In the genomic region with DNA sequence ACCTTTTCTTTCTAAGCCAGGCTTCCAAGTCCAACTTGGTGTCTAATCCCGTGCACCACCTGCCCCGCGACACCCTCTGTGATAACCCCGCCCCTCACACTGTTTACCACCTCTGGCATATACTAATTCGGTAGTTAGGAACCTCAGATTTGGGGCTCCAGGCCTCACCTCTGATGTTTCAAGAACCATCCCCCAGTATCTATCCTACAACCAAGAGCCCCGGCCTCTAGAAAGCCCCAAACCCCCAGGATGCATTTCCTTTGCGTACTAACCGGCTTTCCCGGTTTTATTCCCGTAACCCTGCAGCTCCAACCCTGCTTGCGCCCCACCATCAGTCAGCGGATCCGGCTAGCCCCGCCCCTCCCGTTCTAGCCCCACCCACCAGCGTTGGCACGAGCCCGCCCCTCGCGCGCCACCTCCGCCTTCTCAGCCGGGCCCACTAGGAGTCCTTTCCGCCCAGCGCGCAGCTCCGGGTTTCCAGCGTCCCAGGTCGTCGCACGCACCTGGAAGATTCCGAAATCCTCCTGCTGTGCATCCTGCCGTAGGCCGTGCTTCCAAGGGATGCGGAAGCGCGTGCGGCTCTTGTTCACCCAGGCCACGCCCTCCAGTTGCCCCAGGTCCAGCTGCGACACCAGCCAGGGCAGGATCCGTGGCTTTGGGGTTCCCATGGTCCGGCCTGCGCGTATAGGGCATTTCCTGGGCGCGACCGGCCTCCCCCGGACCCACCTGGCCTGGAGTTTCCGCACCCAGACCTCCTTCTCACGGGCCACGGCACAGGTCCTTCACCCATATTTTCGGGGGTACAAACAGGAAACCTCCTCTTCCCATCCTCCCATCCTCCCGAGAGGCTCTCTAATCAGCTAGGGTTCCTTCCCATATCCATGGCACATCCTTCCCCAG, we compare ENCODE assay signal across 8 cellular contexts. TPM values are rescaled to one million over a fixed set of nuclear protein-coding genes. Genes with fewer than 3 reads are reported as not detected.
DNase-seq lines count a peak whose midpoint lies in the region; ATAC-seq lines count a peak whose summit lies in the region.

No MANE protein-coding gene starts in this region.

- DNase-seq in GM03348 (ENCODE audit: low spot score) (peak; percentile 92), HPDE6-E6E7 (ENCODE audit: extremely low spot score) (peak; percentile 93), mesenteric fat pad (ENCODE audit: low spot score) (peak; percentile 97)
- peak; percentile 88 for DNase-seq in NK-92 treated with Interleukin-12 subunit alpha and Interleukin-12 subunit beta, amount 100 ng/mL, for 24 hours (lab: John Stamatoyannopoulos, UW)
- peak; percentile 94 for DNase-seq in activated CD8-positive, alpha-beta memory T cell treated with anti-CD3 and anti-CD28 coated beads, Interleukin-2, amount 10 ng/mL, durations not matched to agents 7 days and 5 days
- DNase-seq in stimulated activated CD8-positive, alpha-beta memory T cell treated with anti-CD3 and anti-CD28 coated beads, Interleukin-15, amount 100 ng/mL, for 1 hour (ENCODE audit: low read depth) = peak; percentile 93

- peak overlapping the region; percentile 86 for H3K4me3 ChIP-seq in endocrine pancreas (ENCODE audit: control insufficient read depth, insufficient read depth, low read length)

- no peaks in the 10 kb centered on the region for H3K27me3 Mint-ChIP-seq in activated CD8-positive, alpha-beta memory T cell treated with anti-CD3 and anti-CD28 coated beads, Interleukin-2, amount 10 ng/mL, durations not matched to agents 7 days and 5 days

- H3K9me3 Mint-ChIP-seq in activated CD8-positive, alpha-beta memory T cell treated with anti-CD3 and anti-CD28 coated beads, Interleukin-2, amount 10 ng/mL, durations not matched to agents 7 days and 5 days (ENCODE audit: low read depth) = no peaks in the 10 kb centered on the region

- H3K9ac ChIP-seq in endocrine pancreas (ENCODE audit: control insufficient read depth, insufficient read depth, low read length) = peak overlapping the region; percentile 78

- H3K4me1 Mint-ChIP-seq in activated CD8-positive, alpha-beta memory T cell treated with anti-CD3 and anti-CD28 coated beads, Interleukin-2, amount 10 ng/mL, durations not matched to agents 7 days and 5 days = peaks cover 34% of the 10 kb centered on the region

- peak; percentile 74 for ATAC-seq in activated CD8-positive, alpha-beta memory T cell treated with anti-CD3 and anti-CD28 coated beads, Interleukin-2, amount 10 ng/mL, durations not matched to agents 7 days and 5 days
- ATAC-seq in GM21786 (IDR thresholded peaks at IDR 0.05; ENCODE audit: unreplicated experiment) = no peak

- CTCF ChIA-PET in activated CD8-positive, alpha-beta memory T cell treated with anti-CD3 and anti-CD28 coated beads, Interleukin-2, amount 10 ng/mL, durations not matched to agents 7 days and 5 days (lab: Charles Lee) = interaction anchor here (0.6 to 6.6 kb wide), 12 partner anchors 8 to 1387 kb away, joined by 3 to 64 read pairs (median 4); a partner anchor contains a TSS

- H3K27ac Mint-ChIP-seq in activated CD8-positive, alpha-beta memory T cell treated with anti-CD3 and anti-CD28 coated beads, Interleukin-2, amount 10 ng/mL, durations not matched to agents 7 days and 5 days = peak overlapping the region; percentile 92

- no peaks in the 10 kb centered on the region for H3K9me3 ChIP-seq in endocrine pancreas (ENCODE audit: control insufficient read depth, low read length)

- H3K36me3 ChIP-seq in endocrine pancreas (ENCODE audit: control insufficient read depth, insufficient read depth, low read length) = no peaks in the 10 kb centered on the region

- no peaks in the 10 kb centered on the region for H3K4me1 ChIP-seq in endocrine pancreas (ENCODE audit: control insufficient read depth, insufficient read depth, low read length)

- H3K4me3 Mint-ChIP-seq in activated CD8-positive, alpha-beta memory T cell treated with anti-CD3 and anti-CD28 coated beads, Interleukin-2, amount 10 ng/mL, durations not matched to agents 7 days and 5 days = peak overlapping the region; percentile 97

- peaks cover 16% of the 10 kb centered on the region for H3K36me3 Mint-ChIP-seq in activated CD8-positive, alpha-beta memory T cell treated with anti-CD3 and anti-CD28 coated beads, Interleukin-2, amount 10 ng/mL, durations not matched to agents 7 days and 5 days

- no peaks in the 10 kb centered on the region for H3K27me3 ChIP-seq in endocrine pancreas (ENCODE audit: control insufficient read depth, insufficient read depth, low read length)

RNA-seq across cellular contexts. Expression of a gene that starts 1.2 kb away (rescaled TPM):
- total RNA-seq in activated CD8-positive, alpha-beta memory T cell treated with anti-CD3 and anti-CD28 coated beads, Interleukin-2, amount 10 ng/mL, durations not matched to agents 7 days and 5 days = 100 to 1,000 TPM; 159 to 170 TPM
- total RNA-seq in mesenteric fat pad = 46.7 TPM

RNA-seq across cellular contexts. Expression of a gene that starts 1.3 kb away (rescaled TPM):
- total RNA-seq in activated CD8-positive, alpha-beta memory T cell treated with anti-CD3 and anti-CD28 coated beads, Interleukin-2, amount 10 ng/mL, durations not matched to agents 7 days and 5 days = 10 to 100 TPM; 90.6 to 94.5 TPM
- 10.7 TPM for total RNA-seq in mesenteric fat pad

RNA-seq across cellular contexts. Expression of a gene that starts 12.7 kb away (rescaled TPM):
- 100 to 1,000 TPM; 145 to 257 TPM for total RNA-seq in activated CD8-positive, alpha-beta memory T cell treated with anti-CD3 and anti-CD28 coated beads, Interleukin-2, amount 10 ng/mL, durations not matched to agents 7 days and 5 days
- total RNA-seq in mesenteric fat pad = 105 TPM

RNA-seq across cellular contexts. Expression of a gene that starts 22.4 kb away (rescaled TPM):
- total RNA-seq in activated CD8-positive, alpha-beta memory T cell treated with anti-CD3 and anti-CD28 coated beads, Interleukin-2, amount 10 ng/mL, durations not matched to agents 7 days and 5 days = 10 to 100 TPM; 78.8 to 79.3 TPM
- 64.3 TPM for total RNA-seq in mesenteric fat pad

RNA-seq across cellular contexts. Expression of a gene that starts 24.5 kb away (rescaled TPM):
- total RNA-seq in activated CD8-positive, alpha-beta memory T cell treated with anti-CD3 and anti-CD28 coated beads, Interleukin-2, amount 10 ng/mL, durations not matched to agents 7 days and 5 days = 1 to 10 TPM; 6.6 to 9.6 TPM
- total RNA-seq in mesenteric fat pad = 107 TPM
